In genomic region chr18:50169149-50169548, GRCh38 we compare ENCODE assay signal across 6 cellular contexts.
"Had no signal": no experiment of that assay in that cellular context is flagged by ENCODE, and none has a peak within 500 bp of the region (broad histone marks: within the 10 kb centered on the region; RNA-seq: fewer than 3 reads in every experiment).

No MANE protein-coding gene starts in this region.

- H3K4me3 ChIP-seq: GM12878 had no signal

- DNase-seq: GF-D8 had no signal

- ATAC-seq: GM12878 had no signal

- FAIRE-seq: GM12878, GM12891, GM12892, GM18507, GM19239 had no signal
